23 cellular contexts compared by ENCODE assay signal in genomic region chr9:5815421-5815820, GRCh38. TPM values are rescaled to one million over a fixed set of nuclear protein-coding genes. Genes with fewer than 3 reads are reported as not detected.
DNase-seq lines count a peak whose midpoint lies in the region; ATAC-seq, FAIRE-seq and TF ChIP-seq lines count a peak whose summit lies in the region.
"Had no signal": no experiment of that assay in that cellular context is flagged by ENCODE, and none has a peak within 500 bp of the region (broad histone marks: within the 10 kb centered on the region; RNA-seq: fewer than 3 reads in every experiment).

No MANE protein-coding gene starts in this region.

- no peak overlapping the region for H2AFZ ChIP-seq in HepG2 (ENCODE audit: low read length)
- H2AFZ ChIP-seq in PC-9, result no peak overlapping the region
- H2AFZ ChIP-seq: GM23338 had no signal

- no peak for DNase-seq in HepG2 (ENCODE audit: low spot score)
- DNase-seq in PC-9, result peak in 1 of 2 experiments; percentile 67
- peak; percentile 49 for DNase-seq in renal cortical epithelial cell (ENCODE audit: low read depth)
- no peak for DNase-seq in D341Med (ENCODE audit: low spot score)
- DNase-seq in NCI-H1105 (lab: John Stamatoyannopoulos, UW), result no peak
- DNase-seq: ACHN; AML-193; BE2C; CD4-positive, alpha-beta T cell; CD8-positive, alpha-beta memory T cell; DMS53; DMS79 treated with DMSO at 0.1 percent for 48 hours; GF-D8; H9 had no signal

- in situ Hi-C loops in HepG2 (cut with HindIII; ENCODE audit: extremely low pct_ligation_motif_present, low pct_unique_long_range_greater_than_20kb), result no loop called here

- FAIRE-seq in HepG2 (lab: Jason Lieb, UNC), result no peak
- FAIRE-seq: A204.1, GM12891, GM18507 had no signal

- H3K4me3 ChIP-seq in liver (ENCODE audit: low read depth in 1 of 3, low read length in 3 of 3), result no peak overlapping the region
- no peak overlapping the region for H3K4me3 ChIP-seq in HepG2 (replicated peaks in 1 of 3; ENCODE audit: insufficient read depth in 1 of 3, low read depth in 2 of 3, low read length in 3 of 3)
- H3K4me3 ChIP-seq in PC-9, result no peak overlapping the region
- H3K4me3 ChIP-seq: BLaER1 treated with 17β-estradiol and CSF1 and Interleukin-3, amounts not matched to agents 10 nM and 100 nM; GM23338 had no signal

- H3K4me1 ChIP-seq in liver (ENCODE audit: control insufficient read depth in 4 of 4, insufficient read depth in 4 of 4, low read length in 3 of 4), result no peaks in the 10 kb centered on the region
- peaks cover 24% of the 10 kb centered on the region for H3K4me1 ChIP-seq in HepG2 (ENCODE audit: insufficient read depth, low read length)
- peaks cover 40% of the 10 kb centered on the region for H3K4me1 ChIP-seq in PC-9 (replicated peaks; ENCODE audit: insufficient read depth)
- H3K4me1 ChIP-seq: BE2C had no signal

- peaks cover 0 to 13% (median 5%) of the 10 kb centered on the region in 4 donors for H3K36me3 ChIP-seq in liver (ENCODE audit: control insufficient read depth in 4 of 4, insufficient read depth in 3 of 4, low read depth in 1 of 4, low read length in 3 of 4)
- peaks cover 7 to 56% of the 10 kb centered on the region in 2 experiments for H3K36me3 ChIP-seq in HepG2 (replicated peaks in 1 of 2; ENCODE audit: control insufficient read depth in 1 of 2, insufficient read depth in 2 of 2, low read length in 2 of 2)
- peaks cover 20% of the 10 kb centered on the region for H3K36me3 ChIP-seq in PC-9 (ENCODE audit: low read depth)
- H3K36me3 ChIP-seq: BE2C had no signal

- intact Hi-C loops in HepG2 (cut with micrococcal nuclease; ENCODE audit: unreplicated experiment), result no loop called here
- intact Hi-C loops in PC-9 (cut with micrococcal nuclease; ENCODE audit: unreplicated experiment), result no loop called here

- H3K4me2 ChIP-seq in HepG2 (ENCODE audit: low read depth, low read length), result no peak overlapping the region
- H3K4me2 ChIP-seq in PC-9, result peak overlapping the region; percentile 28; the same call in 1 of the 2 replicates
- H3K4me2 ChIP-seq: BLaER1 treated with 17β-estradiol and CSF1 and Interleukin-3, amounts not matched to agents 10 nM and 100 nM; GM23338 had no signal

- TF ChIP-seq POLR2A in HepG2 (IDR thresholded peaks at IDR 0.05; ENCODE audit: insufficient read depth in 1 of 2, low read depth in 2 of 2, low read length in 2 of 2), result no peak

- peaks cover 27% of the 10 kb centered on the region for H3K79me2 ChIP-seq in HepG2 (ENCODE audit: insufficient read depth, low read length)
- peaks cover 14% of the 10 kb centered on the region; the same call in 1 of the 2 replicates for H3K79me2 ChIP-seq in PC-9 (ENCODE audit: low read depth)

- ATAC-seq in HepG2 (no peak), HG03442 (IDR thresholded peaks at IDR 0.05; ENCODE audit: unreplicated experiment) (no peak)
- ATAC-seq: GM23338, HCT116 had no signal

- H3K27me3 ChIP-seq in liver (ENCODE audit: control insufficient read depth in 4 of 4, insufficient read depth in 4 of 4, low read length in 3 of 4), result no peaks in the 10 kb centered on the region
- no peaks in the 10 kb centered on the region for H3K27me3 ChIP-seq in HepG2 (ENCODE audit: control insufficient read depth in 1 of 2, insufficient read depth in 2 of 2, low read length in 2 of 2)
- no peaks in the 10 kb centered on the region for H3K27me3 ChIP-seq in PC-9 (ENCODE audit: insufficient read depth, low read depth)
- H3K27me3 ChIP-seq: BE2C; BLaER1 treated with 17β-estradiol and CSF1 and Interleukin-3, amounts not matched to agents 10 nM and 100 nM had no signal

- TF ChIP-seq EP300 in HepG2 (IDR thresholded peaks at IDR 0.05; ENCODE audit: low read depth in 2 of 2, low read length in 2 of 2) (no peak), HepG2 (CRISPR knock-in tag; IDR thresholded peaks at IDR 0.05; ENCODE audit: borderline replicate concordance) (no peak)

- H3K9me3 ChIP-seq in liver (ENCODE audit: control insufficient read depth in 4 of 4, low read length in 3 of 4), result no peaks in the 10 kb centered on the region
- H3K9me3 ChIP-seq in HepG2 (ENCODE audit: low read length), result no peaks in the 10 kb centered on the region
- H3K9me3 ChIP-seq in PC-9 (ENCODE audit: insufficient read depth, low read depth), result no peaks in the 10 kb centered on the region; the same call in 1 of the 2 replicates
- H3K9me3 ChIP-seq: BE2C; BLaER1 treated with 17β-estradiol and CSF1 and Interleukin-3, amounts not matched to agents 10 nM and 100 nM had no signal

- H3K9me2 ChIP-seq in PC-9 (ENCODE audit: insufficient read depth), result no peaks in the 10 kb centered on the region

- WGBS in liver, result 27% methylated on average over 1 of the region's 1 CpG
- 79% methylated on average over 1 of the region's 1 CpG for WGBS in HepG2 (ENCODE audit: low lambda C conversion rate)

- BruUV-seq in HepG2 (replicated peaks; lab: Mats Ljungman, UMichigan) (no TSS peak), PC-9 (replicated peaks; lab: Mats Ljungman, UMichigan) (no TSS peak)

- CTCF ChIA-PET in HepG2 (lab: Yijun Ruan, JAX; ENCODE audit: low intra/inter-chr PET ratio, low total read pairs) (no interaction called here), PC-9 (lab: Charles Lee) (no interaction called here)

- no peak overlapping the region for H3K9ac ChIP-seq in liver (ENCODE audit: low read depth in 1 of 2, low read length in 2 of 2)
- no peak overlapping the region for H3K9ac ChIP-seq in HepG2 (ENCODE audit: insufficient read depth, low read depth, low read length)
- H3K9ac ChIP-seq: BLaER1 treated with 17β-estradiol and CSF1 and Interleukin-3, amounts not matched to agents 10 nM and 100 nM had no signal

- H3F3A ChIP-seq in PC-9 (ENCODE audit: insufficient read depth, low read depth), result peaks cover 22% of the 10 kb centered on the region

- TF ChIP-seq RAD21 in liver (IDR thresholded peaks at IDR 0.05) (no peak), HepG2 (CRISPR knock-in tag; IDR thresholded peaks at IDR 0.05) (no peak)

- H4K20me1 ChIP-seq in HepG2 (ENCODE audit: insufficient read depth, low read length), result no peaks in the 10 kb centered on the region
- no peaks in the 10 kb centered on the region for H4K20me1 ChIP-seq in PC-9 (ENCODE audit: insufficient read depth)
- H4K20me1 ChIP-seq: BLaER1 treated with 17β-estradiol and CSF1 and Interleukin-3, amounts not matched to agents 10 nM and 100 nM had no signal

- TF ChIP-seq CTCF in liver (IDR thresholded peaks at IDR 0.05; ENCODE audit: low read depth, low read length, missing input control), result no peak
- no peak for TF ChIP-seq CTCF in HepG2 (CRISPR knock-in tag; IDR thresholded peaks at IDR 0.05)
- TF ChIP-seq CTCF in PC-9 (conservative IDR thresholded peaks at IDR 0.05), result no peak

- POLR2A ChIA-PET in HepG2 (lab: Yijun Ruan, JAX), result no interaction called here
- POLR2A ChIA-PET in PC-9 (lab: Charles Lee; ENCODE audit: unreplicated experiment), result no interaction called here

- H3K27ac ChIP-seq in liver (ENCODE audit: low read depth in 1 of 2, low read length in 2 of 2) (no peak overlapping the region), HepG2 (ENCODE audit: extremely low read length, insufficient read depth, low read length) (no peak overlapping the region), PC-9 (0 out of 2 replicates have a peak overlapping the region, but pooled peaks have one; percentile 34)
- H3K27ac ChIP-seq: 22Rv1; BLaER1 treated with 17β-estradiol and CSF1 and Interleukin-3, amounts not matched to agents 10 nM and 100 nM had no signal

TF ChIP-seq in liver, 16 proteins besides CTCF, POLR2A, EP300 and RAD21:
- peak; percentile 17 to 24 for TF ChIP-seq HNF4A (conservative IDR thresholded peaks at IDR 0.05)
- no peak for TF ChIP-seq EGR1 (IDR thresholded peaks at IDR 0.05; ENCODE audit: low read depth in 2 of 2)
TF ChIP-seq in liver: peak in this region for 1.

TF ChIP-seq in HepG2, 621 proteins besides CTCF, POLR2A, EP300 and RAD21 (continues in another document):
- TF ChIP-seq ZNF556 (CRISPR knock-in tag; IDR thresholded peaks at IDR 0.05; ENCODE audit: borderline replicate concordance) (no peak), KAT7 (CRISPR knock-in tag; IDR thresholded peaks at IDR 0.05; ENCODE audit: borderline replicate concordance) (no peak)

RNA-seq across cellular contexts. Expression of gene ERMP1, which starts 17.5 kb away (rescaled TPM):
- total RNA-seq in liver (10 to 100 TPM; 14.7 to 19.5 TPM), HepG2 (2016; rRNA removed; fragmentation: Illumina TruSeq; extraction: Trizol) (28.1 and 40.9 TPM in 2 replicates), PC-9 (2021) (51.0 and 64.6 TPM in 2 replicates), renal cortical epithelial cell (29.9 and 177 TPM in 2 replicates)
- polyA plus RNA-seq in liver (1 to 10 TPM; 2.7 to 4.6 TPM), HepG2 (2011; rRNA removed) (46.8 and 65.4 TPM in 2 replicates)
- 5.7 and 5.9 TPM in 2 replicates for total RNA-seq in HepG2 (2016; cell fraction: cytosol; rRNA removed; fragmentation: Illumina TruSeq; extraction: Trizol; ENCODE audit: low read depth)
- total RNA-seq in HepG2 (2016; cell fraction: insoluble cytoplasmic fraction; rRNA removed; fragmentation: Illumina TruSeq; extraction: Trizol), result 27.4 and 39.6 TPM in 2 replicates
- 11.3 and 14.9 TPM in 2 replicates for total RNA-seq in HepG2 (2016; cell fraction: membrane; rRNA removed; fragmentation: Illumina TruSeq; extraction: Trizol)
- 50.1 and 60.1 TPM in 2 replicates for total RNA-seq in HepG2 (2016; cell fraction: nucleus; rRNA removed; fragmentation: Illumina TruSeq; extraction: Trizol)
- 33.1 and 44.2 TPM in 2 replicates for polyA plus RNA-seq in HepG2 (2011; cell fraction: cytosol; rRNA removed)
- polyA plus RNA-seq in HepG2 (2011; cell fraction: nucleus; rRNA removed), result 24.2 and 24.7 TPM in 2 replicates
- polyA plus RNA-seq in HepG2 (2012), result 43.7 and 53.7 TPM in 2 replicates
- polyA plus RNA-seq in HepG2 (2016; cell fraction: cytosol; fragmentation: Illumina TruSeq; extraction: Trizol; ENCODE audit: low read depth), result 1.6 and 2.0 TPM in 2 replicates
- 19.0 and 20.2 TPM in 2 replicates for polyA plus RNA-seq in HepG2 (2016; cell fraction: insoluble cytoplasmic fraction; fragmentation: Illumina TruSeq; extraction: Trizol; ENCODE audit: low read depth)
- polyA plus RNA-seq in HepG2 (2016; cell fraction: membrane; fragmentation: Illumina TruSeq; extraction: Trizol; ENCODE audit: low read depth), result 5.1 and 6.0 TPM in 2 replicates
- polyA plus RNA-seq in HepG2 (2016; cell fraction: nucleus; fragmentation: Illumina TruSeq; extraction: Trizol; ENCODE audit: insufficient read depth, low read depth), result 44.8 and 46.9 TPM in 2 replicates
- polyA minus RNA-seq in HepG2 (2011; rRNA and poly(A)+ RNA removed; ENCODE audit: low replicate concordance), result 64.3 and 119 TPM in 2 replicates
- polyA minus RNA-seq in HepG2 (2011; cell fraction: cytosol; rRNA and poly(A)+ RNA removed), result 73.7 and 81.5 TPM in 2 replicates
- 70.6 and 70.7 TPM in 2 replicates for polyA minus RNA-seq in HepG2 (2011; cell fraction: nucleus; rRNA and poly(A)+ RNA removed)
